Comparison of ENCODE assay signal across 30 cellular contexts in genomic region chr9:32398207-32398606, GRCh38. TPM values are rescaled to one million over a fixed set of nuclear protein-coding genes. Genes with fewer than 3 reads are reported as not detected.
DNase-seq lines count a peak whose midpoint lies in the region; ATAC-seq, FAIRE-seq and TF ChIP-seq lines count a peak whose summit lies in the region.
"Had no signal": no experiment of that assay in that cellular context is flagged by ENCODE, and none has a peak within 500 bp of the region (broad histone marks: within the 10 kb centered on the region; RNA-seq: fewer than 3 reads in every experiment).

No MANE protein-coding gene starts in this region.

- 26 to 32% methylated on average over 3 of the region's 3 CpGs for WGBS in GM23248 (ENCODE audit: low coverage in 1 of 2, low lambda C conversion rate in 2 of 2, missing lambda C conversion rate in 2 of 2), 2 experiments
- WGBS in SK-N-SH (ENCODE audit: low lambda C conversion rate): 97% methylated on average over 3 of the region's 3 CpGs

- H3K9ac ChIP-seq in GM23248 (no peak overlapping the region), astrocyte (ENCODE audit: low read length) (no peak overlapping the region), SK-N-SH (no peak overlapping the region)

- POLR2A ChIA-PET in SK-N-SH (lab: Yijun Ruan, JAX): no interaction called here

- H3K9me3 ChIP-seq in GM23248 (ENCODE audit: low read depth): no peaks in the 10 kb centered on the region
- no peaks in the 10 kb centered on the region for H3K9me3 ChIP-seq in astrocyte (ENCODE audit: insufficient read depth, low read depth, low read length)
- H3K9me3 ChIP-seq in SK-N-SH: no peaks in the 10 kb centered on the region
- H3K9me3 ChIP-seq: adrenal gland, heart right ventricle, SJSA1, thyroid gland had no signal

- no peaks in the 10 kb centered on the region for H4K20me1 ChIP-seq in GM23248 (ENCODE audit: insufficient read depth)
- peaks cover 24% of the 10 kb centered on the region for H4K20me1 ChIP-seq in astrocyte (ENCODE audit: insufficient read depth, low read length)
- no peaks in the 10 kb centered on the region; the same call in 1 of the 2 replicates for H4K20me1 ChIP-seq in SK-N-SH (ENCODE audit: insufficient read depth)

- CTCF ChIA-PET in SK-N-SH (lab: Yijun Ruan, JAX): interaction anchor here (6.6 kb wide), 1 partner anchor 19 kb away, joined by 47 read pairs; no protein-coding TSS in a partner anchor

- no peak for TF ChIP-seq POLR2A in GM18505 (IDR thresholded peaks at IDR 0.05; ENCODE audit: borderline replicate concordance, extremely low read depth, insufficient read depth, insufficient read length)

- in situ Hi-C loops in GM23248 (cut with MboI): loop anchor here (10.0 to 25.0 kb wide), 2 partner anchors 167 to 564 kb away; no protein-coding TSS in a partner anchor

- DNase-seq in GM23248 (peak; percentile 75), astrocyte (ENCODE audit: low read depth) (peak; percentile 64), inferior parietal cortex (ENCODE audit: extremely low spot score) (peak; percentile 43), glomerular visceral epithelial cell (ENCODE audit: extremely low spot score) (no peak), SK-N-SH (no peak), NCI-H2081 treated with DMSO at 0.1 percent for 48 hours (lab: John Stamatoyannopoulos, UW) (no peak)
- DNase-seq: activated CD4-positive, CD25-positive, alpha-beta regulatory T cell treated with anti-CD3 and anti-CD28 coated beads, Interleukin-2, amount 50 U/mL, for 72 hours; activated CD8-positive, alpha-beta T cell treated with anti-CD3 and anti-CD28 coated beads, Interleukin-2, amount 10 ng/mL, durations not matched to agents 7 days and 5 days; activated T-cell treated with anti-CD3 and anti-CD28 coated beads for 4 hours; adrenal gland; CD8-positive, alpha-beta T cell; H9; heart right ventricle; natural killer cell; NCI-H1048; NCI-H187; NCI-H69; stimulated activated CD4-positive, alpha-beta T cell treated with anti-CD3 and anti-CD28 coated beads, Interleukin-12 subunit alpha, Interleukin-12 subunit beta, amount 100 ng/mL, for 4 hours; stimulated activated CD4-positive, alpha-beta T cell treated with anti-CD3 and anti-CD28 coated beads, Interleukin-4, amount 100 ng/mL, for 24 hours; stimulated activated naive CD4-positive, alpha-beta T cell; thyroid gland had no signal

- TF ChIP-seq RAD21 in SK-N-SH (IDR thresholded peaks at IDR 0.05; ENCODE audit: low read length): no peak

- no peak for TF ChIP-seq EP300 in SK-N-SH (IDR thresholded peaks at IDR 0.05; ENCODE audit: borderline replicate concordance in 1 of 2, low read depth in 1 of 2, low read length in 1 of 2)

- peaks cover 8% of the 10 kb centered on the region for H3K4me1 Mint-ChIP-seq in astrocyte (ENCODE audit: low read depth, unreplicated experiment)
- H3K4me1 Mint-ChIP-seq: natural killer cell had no signal

- H3K27me3 Mint-ChIP-seq in astrocyte (ENCODE audit: low read depth, unreplicated experiment): no peaks in the 10 kb centered on the region
- H3K27me3 Mint-ChIP-seq: dendritic cell treated with granulocyte-macrophage colony-stimulating factor and Interleukin-4, amounts not matched to agents 40 ng/mL and 50 ng/mL, for 4 days had no signal

- H3K36me3 ChIP-seq in GM23248 (ENCODE audit: low read depth) (no peaks in the 10 kb centered on the region), astrocyte (ENCODE audit: insufficient read depth, low read length) (no peaks in the 10 kb centered on the region), SK-N-SH (replicated peaks in 1 of 2; ENCODE audit: control insufficient read depth in 1 of 2, insufficient read depth in 2 of 2, low read length in 1 of 2) (no peaks in the 10 kb centered on the region)
- H3K36me3 ChIP-seq: adrenal gland, SJSA1, thyroid gland had no signal

- no peak for FAIRE-seq in astrocyte (lab: Jason Lieb, UNC)
- FAIRE-seq: endometrium, GM12878, RCC 7860, TTC549 had no signal

- no peaks in the 10 kb centered on the region for H3K27me3 ChIP-seq in GM23248 (replicated peaks; ENCODE audit: insufficient read depth)
- no peaks in the 10 kb centered on the region for H3K27me3 ChIP-seq in astrocyte (ENCODE audit: insufficient read depth, low read length)
- no peaks in the 10 kb centered on the region for H3K27me3 ChIP-seq in SK-N-SH (ENCODE audit: insufficient read depth)
- H3K27me3 ChIP-seq: adrenal gland, heart right ventricle, SJSA1, thyroid gland had no signal

- no peaks in the 10 kb centered on the region for H3K9me2 ChIP-seq in GM23248 (ENCODE audit: insufficient read depth)
- no peaks in the 10 kb centered on the region for H3K9me2 ChIP-seq in SK-N-SH

- no peaks in the 10 kb centered on the region for H3K9me3 Mint-ChIP-seq in astrocyte (ENCODE audit: unreplicated experiment)
- H3K9me3 Mint-ChIP-seq: CD8-positive, alpha-beta T cell; dendritic cell treated with granulocyte-macrophage colony-stimulating factor and Interleukin-4, amounts not matched to agents 40 ng/mL and 50 ng/mL, for 4 days; natural killer cell had no signal

- peaks cover 6% of the 10 kb centered on the region for H3K36me3 Mint-ChIP-seq in astrocyte (ENCODE audit: low read depth, unreplicated experiment)
- H3K36me3 Mint-ChIP-seq: natural killer cell had no signal

- H3K4me3 Mint-ChIP-seq in astrocyte (ENCODE audit: unreplicated experiment): no peak overlapping the region
- H3K4me3 Mint-ChIP-seq: activated CD8-positive, alpha-beta T cell treated with anti-CD3 and anti-CD28 coated beads, Interleukin-2, amount 10 ng/mL, durations not matched to agents 7 days and 5 days; CD8-positive, alpha-beta T cell; dendritic cell treated with granulocyte-macrophage colony-stimulating factor and Interleukin-4, amounts not matched to agents 40 ng/mL and 50 ng/mL, for 4 days; H9; mesothelial cell of epicardium; natural killer cell had no signal

- H3K79me2 ChIP-seq in GM23248 (ENCODE audit: insufficient read depth) (peaks cover 85% of the 10 kb centered on the region), astrocyte (ENCODE audit: insufficient read depth, low read length) (peaks cover 59% of the 10 kb centered on the region), SK-N-SH (ENCODE audit: insufficient read depth) (peaks cover 24% of the 10 kb centered on the region; the same call in 1 of the 2 replicates)

- no peak overlapping the region for H2AFZ ChIP-seq in GM23248
- no peak overlapping the region for H2AFZ ChIP-seq in astrocyte (ENCODE audit: low read depth, low read length)
- H2AFZ ChIP-seq in SK-N-SH (ENCODE audit: low read depth): no peak overlapping the region

- H3K4me2 ChIP-seq in GM23248 (ENCODE audit: unreplicated experiment) (peak overlapping the region; percentile 10), astrocyte (ENCODE audit: low read length) (no peak overlapping the region), SK-N-SH (no peak overlapping the region)

- H3K4me3 ChIP-seq in GM23248 (no peak overlapping the region), astrocyte (ENCODE audit: insufficient read depth, low read depth, low read length) (no peak overlapping the region), SK-N-SH (ENCODE audit: low read depth in 2 of 2, low read length in 1 of 2) (no peak overlapping the region)
- H3K4me3 ChIP-seq: adrenal gland, GM12878, heart right ventricle, SJSA1, thyroid gland had no signal

- H3K4me1 ChIP-seq in GM23248 (ENCODE audit: insufficient read depth) (peaks cover 41% of the 10 kb centered on the region), astrocyte (ENCODE audit: insufficient read depth, low read length) (peaks cover 22% of the 10 kb centered on the region), SK-N-SH (ENCODE audit: control insufficient read depth in 1 of 2, insufficient read depth in 2 of 2, low read depth in 1 of 2, low read length in 1 of 2) (peaks cover 2 to 3% of the 10 kb centered on the region in 2 experiments; a peak in 1 of 4 replicates)

- H3F3A ChIP-seq in GM23248 (ENCODE audit: insufficient read depth) (peaks cover 36% of the 10 kb centered on the region), SK-N-SH (replicated peaks; ENCODE audit: insufficient read depth) (no peaks in the 10 kb centered on the region)

- H3K27ac Mint-ChIP-seq in astrocyte (ENCODE audit: unreplicated experiment): no peak overlapping the region
- H3K27ac Mint-ChIP-seq: activated CD8-positive, alpha-beta T cell treated with anti-CD3 and anti-CD28 coated beads, Interleukin-2, amount 10 ng/mL, durations not matched to agents 7 days and 5 days; CD8-positive, alpha-beta T cell; dendritic cell treated with granulocyte-macrophage colony-stimulating factor and Interleukin-4, amounts not matched to agents 40 ng/mL and 50 ng/mL, for 4 days; mesothelial cell of epicardium; natural killer cell had no signal

- ATAC-seq in GM18505 (IDR thresholded peaks at IDR 0.05; ENCODE audit: unreplicated experiment): no peak
- ATAC-seq: activated CD8-positive, alpha-beta T cell treated with anti-CD3 and anti-CD28 coated beads, Interleukin-2, amount 10 ng/mL, durations not matched to agents 7 days and 5 days; CD8-positive, alpha-beta T cell; GM12878; heart right ventricle; left lobe of liver; natural killer cell had no signal

- peak overlapping the region; percentile 19 for H3K27ac ChIP-seq in GM23248
- no peak overlapping the region for H3K27ac ChIP-seq in astrocyte (ENCODE audit: low read depth, low read length)
- no peak overlapping the region for H3K27ac ChIP-seq in SK-N-SH (ENCODE audit: low read depth in 2 of 2, low read length in 1 of 2)
- H3K27ac ChIP-seq: heart right ventricle, SJSA1, thyroid gland had no signal

- TF ChIP-seq CTCF in astrocyte (IDR thresholded peaks at IDR 0.05; ENCODE audit: insufficient read depth, low read depth, low read length): no peak
- TF ChIP-seq CTCF in SK-N-SH (IDR thresholded peaks at IDR 0.05): no peak

TF ChIP-seq in SK-N-SH, 30 proteins besides CTCF, POLR2A, EP300 and RAD21 (continues in another document):
- TF ChIP-seq TAF1 (IDR thresholded peaks at IDR 0.05; ENCODE audit: borderline replicate concordance, low read depth, low read length): no peak
- TF ChIP-seq RFX5 (IDR thresholded peaks at IDR 0.05; ENCODE audit: low read length): no peak
- no peak for TF ChIP-seq SIN3A (IDR thresholded peaks at IDR 0.05; ENCODE audit: borderline replicate concordance, low read depth, low read length)

RNA-seq across cellular contexts. Expression of gene ACO1, which starts 13.8 kb away (rescaled TPM):
- total RNA-seq in GM23248 (2014; rRNA removed; shearing (Covaris generic)): 79.5 and 84.1 TPM in 2 replicates
- polyA plus RNA-seq in GM23248 (2016; fragmentation: Nextera tagmentation; extraction: Ambion mirVana) (72.0 and 76.7 TPM in 2 replicates), SK-N-SH (2012; rRNA removed) (25.4 and 33.7 TPM in 2 replicates)
- total RNA-seq in astrocyte: 17.7 and 19.4 TPM in 2 replicates
- 26.8 and 27.9 TPM in 2 replicates for polyA plus RNA-seq in SK-N-SH (2012; cell fraction: cytosol; rRNA removed)
- 19.0 and 29.3 TPM in 2 replicates for polyA plus RNA-seq in SK-N-SH (2012; cell fraction: nucleus; rRNA removed)

Comparison
In these comparisons a context has a peak if more than half of its experiments do, and no peak if none do; other contexts are left out.
1. DNase-seq: peak in GM23248 (single experiment), astrocyte (single experiment) and inferior parietal cortex (single experiment); none in glomerular visceral epithelial cell (single experiment), SK-N-SH (single experiment) and NCI-H2081 treated with DMSO at 0.1 percent for 48 hours (single experiment).